In genomic region chr1:7704214-7705047, GRCh38 we compare ENCODE assay signal across 1 cellular context.
TF ChIP-seq lines count a peak whose summit lies in the region.

No MANE protein-coding gene starts in this region.

TF ChIP-seq in HepG2, 621 proteins besides CTCF, POLR2A, EP300 and RAD21 (continued from another document and continues in another):
- no peak for TF ChIP-seq ZGPAT (CRISPR knock-in tag; IDR thresholded peaks at IDR 0.05)
- peak; percentile 47 for TF ChIP-seq BHLHE40 (IDR thresholded peaks at IDR 0.05; ENCODE audit: low read length)
- peak; percentile 48; the same call in 1 of the 2 replicates for TF ChIP-seq SAP130 (CRISPR knock-in tag; IDR thresholded peaks at IDR 0.05; ENCODE audit: low read depth)
- no peak for TF ChIP-seq NR2F6 (IDR thresholded peaks at IDR 0.05)
- no peak for TF ChIP-seq NR2F6 (CRISPR knock-in tag; IDR thresholded peaks at IDR 0.05)
- no peak for TF ChIP-seq ZBTB46 (CRISPR knock-in tag; IDR thresholded peaks at IDR 0.05; ENCODE audit: borderline replicate concordance)
- no peak for TF ChIP-seq JARID2 (CRISPR knock-in tag; IDR thresholded peaks at IDR 0.05; ENCODE audit: insufficient replicate concordance)
- 0 out of 2 replicates have a peak, but pooled peaks have one; percentile 26 for TF ChIP-seq ZNF678 (CRISPR knock-in tag; IDR thresholded peaks at IDR 0.05)
- no peak for TF ChIP-seq HMGA1 (CRISPR knock-in tag; conservative IDR thresholded peaks at IDR 0.05)
- TF ChIP-seq FOXM1 (CRISPR knock-in tag; IDR thresholded peaks at IDR 0.05), result no peak
- no peak for TF ChIP-seq ZNF724P (CRISPR knock-in tag; IDR thresholded peaks at IDR 0.05; ENCODE audit: borderline replicate concordance)
- no peak for TF ChIP-seq ARNT (IDR thresholded peaks at IDR 0.05)
- 0 out of 2 replicates have a peak, but pooled peaks have one; percentile 13 for TF ChIP-seq THAP11 (CRISPR knock-in tag; IDR thresholded peaks at IDR 0.05)
- no peak for TF ChIP-seq ZNF543 (CRISPR knock-in tag; IDR thresholded peaks at IDR 0.05)
- no peak for TF ChIP-seq ZNF484 (CRISPR knock-in tag; IDR thresholded peaks at IDR 0.05; ENCODE audit: borderline replicate concordance, low read depth)
- no peak for TF ChIP-seq U2AF1 (optimal IDR thresholded peaks at IDR 0.05; ENCODE audit: low read depth, low read length)
- TF ChIP-seq ZNF234 (CRISPR knock-in tag; conservative IDR thresholded peaks at IDR 0.05), result no peak
- peak; percentile 32; the same call in 1 of the 2 replicates for TF ChIP-seq HDAC1 (CRISPR knock-in tag; IDR thresholded peaks at IDR 0.05)
- TF ChIP-seq HCFC1 (IDR thresholded peaks at IDR 0.05; ENCODE audit: low read depth, low read length), result no peak
- TF ChIP-seq PITX1 (CRISPR knock-in tag; IDR thresholded peaks at IDR 0.05), result no peak
- TF ChIP-seq ZNF850 (CRISPR knock-in tag; conservative IDR thresholded peaks at IDR 0.05), result no peak
- no peak for TF ChIP-seq ZNF713 (CRISPR knock-in tag; IDR thresholded peaks at IDR 0.05)
- TF ChIP-seq SOX6 (IDR thresholded peaks at IDR 0.05), result no peak
- no peak for TF ChIP-seq SOX6 (CRISPR knock-in tag; IDR thresholded peaks at IDR 0.05)
- TF ChIP-seq CBX2 (IDR thresholded peaks at IDR 0.05; ENCODE audit: low read depth, low read length), result no peak
- no peak for TF ChIP-seq CBX2 (CRISPR knock-in tag; IDR thresholded peaks at IDR 0.05; ENCODE audit: low read depth)
- no peak for TF ChIP-seq ZNF770 (CRISPR knock-in tag; IDR thresholded peaks at IDR 0.05)
- peak; percentile 99 for TF ChIP-seq MYPOP (CRISPR knock-in tag; IDR thresholded peaks at IDR 0.05)
- TF ChIP-seq ZNF207 (IDR thresholded peaks at IDR 0.05; ENCODE audit: borderline replicate concordance), result no peak
- 0 out of 2 replicates have a peak, but pooled peaks have one; percentile 34 for TF ChIP-seq JUND (CRISPR knock-in tag; IDR thresholded peaks at IDR 0.05)
- TF ChIP-seq ZNF772 (CRISPR knock-in tag; IDR thresholded peaks at IDR 0.05), result no peak
- TF ChIP-seq ZNF777 (CRISPR knock-in tag; IDR thresholded peaks at IDR 0.05), result peak; percentile 77
- peak; percentile 25; the same call in 1 of the 2 replicates for TF ChIP-seq TAF1 (CRISPR knock-in tag; IDR thresholded peaks at IDR 0.05)
- TF ChIP-seq ZSCAN20 (CRISPR knock-in tag; IDR thresholded peaks at IDR 0.05; ENCODE audit: borderline replicate concordance), result no peak
- TF ChIP-seq FOXO4 (CRISPR knock-in tag; conservative IDR thresholded peaks at IDR 0.05), result no peak
- TF ChIP-seq SPEN (CRISPR knock-in tag; IDR thresholded peaks at IDR 0.05; ENCODE audit: low read depth), result 0 out of 2 replicates have a peak, but pooled peaks have one; percentile 14
- TF ChIP-seq FOXK2 (IDR thresholded peaks at IDR 0.05), result no peak
- peak; percentile 25; the same call in 1 of the 2 replicates for TF ChIP-seq ARNT2 (CRISPR knock-in tag; IDR thresholded peaks at IDR 0.05; ENCODE audit: low read depth)
- TF ChIP-seq KLF16 (CRISPR knock-in tag; IDR thresholded peaks at IDR 0.05), result no peak
- TF ChIP-seq XRCC5 (optimal IDR thresholded peaks at IDR 0.05; ENCODE audit: low read length), result no peak
- TF ChIP-seq ZNF552 (CRISPR knock-in tag; IDR thresholded peaks at IDR 0.05; ENCODE audit: borderline replicate concordance), result no peak
- no peak for TF ChIP-seq ZBTB49 (CRISPR knock-in tag; IDR thresholded peaks at IDR 0.05; ENCODE audit: borderline replicate concordance)
- TF ChIP-seq BCL3 (CRISPR knock-in tag; IDR thresholded peaks at IDR 0.05), result 0 out of 2 replicates have a peak, but pooled peaks have one; percentile 23
- peak; percentile 21; the same call in 1 of the 2 replicates for TF ChIP-seq ZSCAN25 (CRISPR knock-in tag; IDR thresholded peaks at IDR 0.05)
- TF ChIP-seq YY1 (IDR thresholded peaks at IDR 0.05; ENCODE audit: insufficient read depth, insufficient replicate concordance, low read depth, low read length), result peak; percentile 21
- no peak for TF ChIP-seq JUN (CRISPR knock-in tag; IDR thresholded peaks at IDR 0.05)
- peak; percentile 64; the same call in 1 of the 2 replicates for TF ChIP-seq TFDP1 (CRISPR knock-in tag; IDR thresholded peaks at IDR 0.05; ENCODE audit: borderline replicate concordance)
- peak; percentile 87 for TF ChIP-seq CREB1 (IDR thresholded peaks at IDR 0.05)
- TF ChIP-seq CREB1 (CRISPR knock-in tag; IDR thresholded peaks at IDR 0.05), result peak; percentile 81
- TF ChIP-seq ZFP36 (IDR thresholded peaks at IDR 0.05; ENCODE audit: borderline replicate concordance, low read depth, low read length, partially characterized antibody), result no peak
- no peak for TF ChIP-seq YEATS4 (CRISPR knock-in tag; IDR thresholded peaks at IDR 0.05; ENCODE audit: borderline replicate concordance)
- no peak for TF ChIP-seq PRDM10 (CRISPR knock-in tag; IDR thresholded peaks at IDR 0.05; ENCODE audit: low read depth)
- 0 out of 2 replicates have a peak, but pooled peaks have one; percentile 36 for TF ChIP-seq SIN3A (IDR thresholded peaks at IDR 0.05; ENCODE audit: borderline replicate concordance, low read depth, low read length)
- no peak for TF ChIP-seq KDM6A (CRISPR knock-in tag; IDR thresholded peaks at IDR 0.05; ENCODE audit: low read depth)
